8 cellular contexts compared by ENCODE assay signal in the genomic region with DNA sequence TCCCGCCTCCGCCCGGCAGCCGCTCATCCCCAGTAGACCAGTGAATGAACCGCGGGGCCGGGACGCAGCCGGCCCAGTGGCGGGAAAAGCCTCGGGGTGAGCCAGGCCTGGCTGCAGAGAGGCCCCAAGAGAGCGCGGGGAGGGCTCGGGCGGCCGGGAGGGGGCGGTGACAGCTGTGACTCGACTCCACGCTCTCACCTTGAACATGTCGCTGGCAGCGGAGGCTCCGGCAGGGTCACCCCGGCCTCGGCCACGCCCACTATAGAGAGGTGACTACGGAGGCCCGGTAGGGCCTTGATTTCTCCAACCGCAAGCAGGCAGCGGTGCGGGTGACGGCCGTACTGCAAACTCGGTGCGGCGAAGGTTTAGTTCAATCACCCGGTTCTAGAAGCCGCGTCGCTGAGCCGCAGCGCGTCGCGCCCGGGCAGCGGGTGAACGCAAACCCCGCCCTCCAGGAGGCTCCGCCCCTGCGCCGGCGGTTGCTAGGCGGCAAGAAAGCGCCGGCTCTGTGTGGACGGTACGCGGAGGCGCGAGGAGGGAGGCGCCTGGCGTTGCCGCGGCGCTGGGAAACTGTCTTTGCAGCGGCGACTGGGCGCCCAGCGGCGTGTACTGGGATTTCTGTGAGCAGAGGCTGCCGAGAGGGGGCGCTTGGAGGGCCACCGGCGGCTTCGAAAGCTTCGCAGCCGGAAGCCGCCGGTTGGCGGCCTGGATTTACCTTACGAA. TPM values are rescaled to one million over a fixed set of nuclear protein-coding genes. Genes with fewer than 3 reads are reported as not detected.
A peak's percentile ranks its signal among the peaks of the same experiment; 100 is the strongest.
DNase-seq lines count a peak whose midpoint lies in the region; ATAC-seq and TF ChIP-seq lines count a peak whose summit lies in the region.

A gene (minus strand): TSS at position 443 of the 723 bp plus-strand sequence. CDS start 236 bp downstream, at position 207.
A gene with protein sequence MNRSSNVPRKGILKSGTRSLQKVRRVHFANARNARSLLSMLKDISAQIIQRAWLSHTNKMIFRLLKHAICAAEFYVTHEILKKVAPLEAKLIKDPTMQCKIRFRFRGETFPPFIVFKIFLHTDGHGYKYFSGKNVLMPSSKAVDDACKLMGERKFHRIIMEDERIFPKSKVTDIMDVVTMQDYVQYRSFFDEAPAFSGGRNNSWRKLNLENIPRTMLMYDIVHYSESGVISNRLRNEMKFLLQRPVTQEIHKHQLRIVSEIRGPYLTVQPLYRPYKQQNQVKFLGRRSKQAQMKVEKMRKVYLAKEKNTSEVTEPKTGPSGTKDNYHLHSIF (plus strand): TSS at position 511 of the 723 bp plus-strand sequence. CDS start 2,297 bp downstream, outside the sequence.

- peak within 1 kb of the TSS; percentile 86 for H3K27ac Mint-ChIP-seq in activated naive CD8-positive, alpha-beta T cell

- POLR2A ChIA-PET in SK-N-SH (lab: Yijun Ruan, JAX) = interaction anchor here (1.2 kb wide), 1 partner anchor 125 kb away, joined by 4 read pairs; a partner anchor contains a TSS

- H3K4me2 ChIP-seq in SK-N-SH (peak within 1 kb of the TSS; percentile 76), parathyroid adenoma (ENCODE audit: low read length) (peak within 1 kb of the TSS; percentile 71)

- no peaks in the 10 kb centered on the region for H3K36me3 ChIP-seq in SK-N-SH (replicated peaks in 1 of 2; ENCODE audit: control insufficient read depth in 1 of 2, insufficient read depth in 2 of 2, low read length in 1 of 2)
- H3K36me3 ChIP-seq in parathyroid adenoma (ENCODE audit: control insufficient read depth, insufficient read depth, low read length) = no peaks in the 10 kb centered on the region
- H3K36me3 ChIP-seq in transverse colon = no peaks in the 10 kb centered on the region

- TF ChIP-seq RAD21 in SK-N-SH (IDR thresholded peaks at IDR 0.05; ENCODE audit: low read length) = peak; percentile 51

- peaks cover 17% of the 10 kb centered on the region for H3K4me1 Mint-ChIP-seq in activated naive CD8-positive, alpha-beta T cell (ENCODE audit: low read depth)

- H3K27ac ChIP-seq in SK-N-SH (ENCODE audit: low read depth in 2 of 2, low read length in 1 of 2) (peak within 1 kb of the TSS; percentile 81 to 83), parathyroid adenoma (peak within 1 kb of the TSS; percentile 94), transverse colon (peak within 1 kb of the TSS; percentile 82 to 96 (median 92))

- H3K4me3 ChIP-seq in GM12864 (ENCODE audit: low read depth, low read length) (peak within 1 kb of the TSS; percentile 67), SK-N-SH (ENCODE audit: low read depth in 2 of 2, low read length in 1 of 2) (peak within 1 kb of the TSS; percentile 63 to 67), parathyroid adenoma (ENCODE audit: low read depth, low read length) (peak within 1 kb of the TSS; percentile 71), transverse colon (peak within 1 kb of the TSS; percentile 35 to 67 (median 53))

- ATAC-seq in HG02610 (IDR thresholded peaks at IDR 0.05; ENCODE audit: unreplicated experiment) = peak; percentile 94

- CTCF ChIA-PET in SK-N-SH (lab: Yijun Ruan, JAX) = interaction anchor here (0.6 to 3.3 kb wide), 10 partner anchors 15 to 221 kb away, joined by 3 to 18 read pairs (median 3); a partner anchor contains a TSS

- WGBS in SK-N-SH (ENCODE audit: low lambda C conversion rate) = 29% methylated on average over 41 of the region's 81 CpGs
- 49% methylated on average over 63 of the region's 81 CpGs; no CpG with 5 or more reads in 1 of the 2 donors for WGBS in transverse colon (ENCODE audit: low coverage in 1 of 2), 2 donors

- TF ChIP-seq EP300 in SK-N-SH (IDR thresholded peaks at IDR 0.05; ENCODE audit: borderline replicate concordance in 1 of 2, low read depth in 1 of 2, low read length in 1 of 2) (peak in 1 of 2 experiments; percentile 31; a peak in 1 of 4 replicates), transverse colon (IDR thresholded peaks at IDR 0.05; ENCODE audit: low read depth) (no peak)

- no peaks in the 10 kb centered on the region for H3K27me3 Mint-ChIP-seq in activated naive CD8-positive, alpha-beta T cell

- peak; percentile 65 for TF ChIP-seq POLR2A in transverse colon (IDR thresholded peaks at IDR 0.05)

- no peaks in the 10 kb centered on the region for H3K9me2 ChIP-seq in SK-N-SH

- H3K4me1 ChIP-seq in SK-N-SH (ENCODE audit: control insufficient read depth in 1 of 2, insufficient read depth in 2 of 2, low read depth in 1 of 2, low read length in 1 of 2) (no peaks in the 10 kb centered on the region; a peak in 2 of 4 replicates), parathyroid adenoma (peaks cover 7% of the 10 kb centered on the region), transverse colon (peaks cover 0 to 10% (median 0%) of the 10 kb centered on the region in 4 donors)

- H3K9ac ChIP-seq in SK-N-SH (peak within 1 kb of the TSS; percentile 76), parathyroid adenoma (peak within 1 kb of the TSS; percentile 61)

- DNase-seq in GM12864 (ENCODE audit: low read depth) (peak; percentile 79), NCI-H1092 (lab: John Stamatoyannopoulos, UW) (peak; percentile 89), SK-N-SH (peak; percentile 88), head of caudate nucleus (peak; percentile 77 to 95 (median 90)), transverse colon (peak; percentile 92)

- H4K20me1 ChIP-seq in SK-N-SH (ENCODE audit: insufficient read depth) = no peaks in the 10 kb centered on the region

- TF ChIP-seq CTCF in GM12864 (IDR thresholded peaks at IDR 0.05; ENCODE audit: low read depth, low read length, missing control alignments) (peak; percentile 70), SK-N-SH (IDR thresholded peaks at IDR 0.05) (peak; percentile 69), parathyroid adenoma (IDR thresholded peaks at IDR 0.05) (peak; percentile 71), transverse colon (IDR thresholded peaks at IDR 0.05) (peak; percentile 68 to 95 (median 75))

- H2AFZ ChIP-seq in SK-N-SH (ENCODE audit: low read depth) (peak within 1 kb of the TSS; percentile 85), parathyroid adenoma (peak within 1 kb of the TSS; percentile 92)

- intact Hi-C loops in head of caudate nucleus (cut with DNase I) = loop anchor here (5.0 to 10.0 kb wide), 4 partner anchors 120 to 245 kb away; a partner anchor contains a TSS
- intact Hi-C loops in transverse colon (cut with DNase I; ENCODE audit: low total_unique reads) = loop anchor here (10.0 kb wide), 1 partner anchor 213 kb away; no protein-coding TSS in a partner anchor

- peaks cover 9% of the 10 kb centered on the region; the same call in 1 of the 2 replicates for H3K79me2 ChIP-seq in SK-N-SH (ENCODE audit: insufficient read depth)
- H3K79me2 ChIP-seq in parathyroid adenoma = no peaks in the 10 kb centered on the region

- H3K9me3 ChIP-seq in SK-N-SH (no peaks in the 10 kb centered on the region), parathyroid adenoma (ENCODE audit: control insufficient read depth, low read length) (no peaks in the 10 kb centered on the region), transverse colon (no peaks in the 10 kb centered on the region)

- no peaks in the 10 kb centered on the region for H3K36me3 Mint-ChIP-seq in activated naive CD8-positive, alpha-beta T cell

- peak within 1 kb of the TSS; percentile 82 for H3K4me3 Mint-ChIP-seq in activated naive CD8-positive, alpha-beta T cell

- H3K9me3 Mint-ChIP-seq in activated naive CD8-positive, alpha-beta T cell (ENCODE audit: low read depth) = no peaks in the 10 kb centered on the region

- in situ Hi-C loops in transverse colon (cut with MboI; ENCODE audit: low pct_ligation_motif_present in 1 of 4, low pct_unique_long_range_greater_than_20kb in 1 of 4, low sequenced_read_pairs in 3 of 4) = loop anchor here (10.0 to 25.0 kb wide), 7 partner anchors 117 to 220 kb away; a partner anchor contains a TSS

- no peaks in the 10 kb centered on the region for H3F3A ChIP-seq in SK-N-SH (replicated peaks; ENCODE audit: insufficient read depth)

- H3K27me3 ChIP-seq in SK-N-SH (ENCODE audit: insufficient read depth) (no peaks in the 10 kb centered on the region), parathyroid adenoma (ENCODE audit: control insufficient read depth, insufficient read depth, low read length) (no peaks in the 10 kb centered on the region), transverse colon (no peaks in the 10 kb centered on the region)

TF ChIP-seq in SK-N-SH, 30 proteins besides CTCF, POLR2A, EP300 and RAD21 (continues in another document):
- 0 out of 2 replicates have a peak, but pooled peaks have one; percentile 43 for TF ChIP-seq YY1 (IDR thresholded peaks at IDR 0.05; ENCODE audit: low read depth)
- TF ChIP-seq CHD2 (IDR thresholded peaks at IDR 0.05; ENCODE audit: low read length, partially characterized antibody) = no peak
- no peak for TF ChIP-seq NFIC (IDR thresholded peaks at IDR 0.05; ENCODE audit: borderline replicate concordance)
- TF ChIP-seq, protein P1, sequence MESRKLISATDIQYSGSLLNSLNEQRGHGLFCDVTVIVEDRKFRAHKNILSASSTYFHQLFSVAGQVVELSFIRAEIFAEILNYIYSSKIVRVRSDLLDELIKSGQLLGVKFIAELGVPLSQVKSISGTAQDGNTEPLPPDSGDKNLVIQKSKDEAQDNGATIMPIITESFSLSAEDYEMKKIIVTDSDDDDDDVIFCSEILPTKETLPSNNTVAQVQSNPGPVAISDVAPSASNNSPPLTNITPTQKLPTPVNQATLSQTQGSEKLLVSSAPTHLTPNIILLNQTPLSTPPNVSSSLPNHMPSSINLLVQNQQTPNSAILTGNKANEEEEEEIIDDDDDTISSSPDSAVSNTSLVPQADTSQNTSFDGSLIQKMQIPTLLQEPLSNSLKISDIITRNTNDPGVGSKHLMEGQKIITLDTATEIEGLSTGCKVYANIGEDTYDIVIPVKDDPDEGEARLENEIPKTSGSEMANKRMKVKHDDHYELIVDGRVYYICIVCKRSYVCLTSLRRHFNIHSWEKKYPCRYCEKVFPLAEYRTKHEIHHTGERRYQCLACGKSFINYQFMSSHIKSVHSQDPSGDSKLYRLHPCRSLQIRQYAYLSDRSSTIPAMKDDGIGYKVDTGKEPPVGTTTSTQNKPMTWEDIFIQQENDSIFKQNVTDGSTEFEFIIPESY (IDR thresholded peaks at IDR 0.05; ENCODE audit: borderline replicate concordance, low read depth) = no peak
- TF ChIP-seq, protein P2, sequence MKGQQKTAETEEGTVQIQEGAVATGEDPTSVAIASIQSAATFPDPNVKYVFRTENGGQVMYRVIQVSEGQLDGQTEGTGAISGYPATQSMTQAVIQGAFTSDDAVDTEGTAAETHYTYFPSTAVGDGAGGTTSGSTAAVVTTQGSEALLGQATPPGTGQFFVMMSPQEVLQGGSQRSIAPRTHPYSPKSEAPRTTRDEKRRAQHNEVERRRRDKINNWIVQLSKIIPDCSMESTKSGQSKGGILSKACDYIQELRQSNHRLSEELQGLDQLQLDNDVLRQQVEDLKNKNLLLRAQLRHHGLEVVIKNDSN (IDR thresholded peaks at IDR 0.05; ENCODE audit: borderline replicate concordance, low read depth) = no peak

RNA-seq across cellular contexts. Expression of the first gene that starts in this region (rescaled TPM):
- 20.3 and 22.0 TPM in 2 replicates for polyA plus RNA-seq in SK-N-SH (2012; rRNA removed)
- polyA plus RNA-seq in SK-N-SH (2012; cell fraction: cytosol; rRNA removed) = 26.1 and 31.1 TPM in 2 replicates
- polyA plus RNA-seq in SK-N-SH (2012; cell fraction: nucleus; rRNA removed) = 5.4 and 8.5 TPM in 2 replicates
- 10 to 100 TPM in 2 of 4 donors, 1 to 10 TPM in 1, not detected in 1; 10.0 to 24.5 (median 15.6) TPM for total RNA-seq in transverse colon

RNA-seq across cellular contexts. Expression of the second gene that starts in this region (rescaled TPM):
- not detected in 2 replicates for polyA plus RNA-seq in SK-N-SH (2012; rRNA removed)
- polyA plus RNA-seq in SK-N-SH (2012; cell fraction: cytosol; rRNA removed) = 0.01 TPM in 2 replicates
- polyA plus RNA-seq in SK-N-SH (2012; cell fraction: nucleus; rRNA removed) = 0.02 TPM in 1 of 2 replicates, not detected in the other
- under 1 TPM in 1 of 4 donors, not detected in 3; 0.27 TPM for total RNA-seq in transverse colon

Comparison
In these comparisons a context has a peak if more than half of its experiments do, and no peak if none do; other contexts are left out.
1. Peak in every context shown above with its lines: DNase-seq, ATAC-seq, H3K4me3 ChIP-seq and H3K27ac ChIP-seq.